8 cellular contexts compared by ENCODE assay signal in genomic region chr17:27544350-27545131, GRCh38.
DNase-seq lines count a peak whose midpoint lies in the region; ATAC-seq, FAIRE-seq and TF ChIP-seq lines count a peak whose summit lies in the region.

No MANE protein-coding gene starts in this region.

- no peak for TF ChIP-seq POLR2A in H54 (IDR thresholded peaks at IDR 0.05; ENCODE audit: low read depth, low read length)

- DNase-seq in DMS53 treated with DMSO at 0.1 percent for 48 hours (lab: John Stamatoyannopoulos, UW; ENCODE audit: unreplicated experiment) (peak; percentile 51), DMS53 (lab: John Stamatoyannopoulos, UW) (no peak), SIG-M5 treated with dmso at 0.1 percent for 504 hours (lab: John Stamatoyannopoulos, UW; ENCODE audit: unreplicated experiment) (peak; percentile 82), NCI-H2081 treated with DMSO at 0.1 percent for 48 hours (lab: John Stamatoyannopoulos, UW) (no peak), H54 (ENCODE audit: insufficient read length, low spot score) (no peak), left colon (no peak)
- no peak for DNase-seq in central memory CD8-positive, alpha-beta T cell (ENCODE audit: low spot score in 2 of 2)

- H3K36me3 Mint-ChIP-seq in central memory CD8-positive, alpha-beta T cell (ENCODE audit: insufficient read depth), result peaks cover 2% of the 10 kb centered on the region

- H3K4me1 Mint-ChIP-seq in central memory CD8-positive, alpha-beta T cell, result peaks cover 65% of the 10 kb centered on the region

- no peaks in the 10 kb centered on the region for H3K9me3 Mint-ChIP-seq in central memory CD8-positive, alpha-beta T cell

- peak overlapping the region; percentile 16 for H3K4me3 Mint-ChIP-seq in central memory CD8-positive, alpha-beta T cell

- no peak for FAIRE-seq in H54 (lab: Jason Lieb, UNC)

- ATAC-seq in HG03039 (IDR thresholded peaks at IDR 0.05; ENCODE audit: unreplicated experiment), result peak; percentile 74
- peak; percentile 83 for ATAC-seq in central memory CD8-positive, alpha-beta T cell (replicated peaks; ENCODE audit: extremely low read depth, poor library complexity, severe bottlenecking)
- ATAC-seq in left colon, result no peak

- intact Hi-C loops in left colon (cut with DNase I, micrococcal nuclease), result no loop called here

- peak overlapping the region; percentile 72 for H3K27ac Mint-ChIP-seq in central memory CD8-positive, alpha-beta T cell (ENCODE audit: low read depth)

- H3K27me3 Mint-ChIP-seq in central memory CD8-positive, alpha-beta T cell, result no peaks in the 10 kb centered on the region

Comparison
In these comparisons a context has a peak if more than half of its experiments do, and no peak if none do; other contexts are left out.
1. DNase-seq: peak in DMS53 treated with DMSO at 0.1 percent for 48 hours (single experiment) and SIG-M5 treated with dmso at 0.1 percent for 504 hours (single experiment); none in DMS53 (single experiment), central memory CD8-positive, alpha-beta T cell (0 of 2), NCI-H2081 treated with DMSO at 0.1 percent for 48 hours (single experiment), H54 (single experiment) and left colon (0 of 2).